Comparison of ENCODE assay signal across 9 cellular contexts in the genomic region with DNA sequence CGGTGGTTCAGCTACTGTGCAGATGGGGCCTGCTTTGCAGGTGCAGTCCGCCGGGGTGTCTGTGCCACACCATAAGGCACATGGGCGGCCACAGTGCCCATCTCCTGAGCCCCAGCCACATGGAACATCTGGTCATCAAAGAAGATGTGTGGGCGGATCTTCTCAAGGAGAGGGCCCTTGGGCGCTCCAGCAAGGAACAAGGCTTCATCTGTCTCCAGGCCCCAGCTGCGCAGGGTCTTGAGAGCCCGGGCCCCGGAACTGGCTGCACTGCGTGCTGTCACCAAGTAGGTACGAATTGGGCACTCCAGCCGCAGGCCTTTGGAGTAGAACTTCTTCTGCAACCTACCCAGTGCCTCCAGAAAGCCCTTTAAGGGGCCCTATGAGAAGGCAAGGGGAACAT. TPM values are rescaled to one million over a fixed set of nuclear protein-coding genes. Genes with fewer than 3 reads are reported as not detected.
"Had no signal": no experiment of that assay in that cellular context is flagged by ENCODE, and none has a peak within 500 bp of the region (broad histone marks: within the 10 kb centered on the region; RNA-seq: fewer than 3 reads in every experiment).

No MANE protein-coding gene starts in this region.

- H3K36me3 Mint-ChIP-seq: IgD-negative memory B cell had no signal

- DNase-seq: KBM-7, KG1 had no signal

- H3K4me2 ChIP-seq: KMS-11 had no signal

- H3K4me3 Mint-ChIP-seq: IgD-negative memory B cell had no signal

- H3K9me3 Mint-ChIP-seq: IgD-negative memory B cell had no signal

- ATAC-seq: HepG2, K562 had no signal

- H3K4me3 ChIP-seq: K562 had no signal

- H3K9ac ChIP-seq: KMS-11 had no signal

- H3K27ac Mint-ChIP-seq: IgD-negative memory B cell had no signal

- H3K27ac ChIP-seq: HL-60, KMS-11 had no signal

RNA-seq across cellular contexts. Expression of a gene that starts 12.8 kb away (rescaled TPM):
- total RNA-seq: HepG2, HT-29, HT1080, K562 had no signal
- polyA plus RNA-seq: HepG2, IgD-negative memory B cell, K562 had no signal

RNA-seq across cellular contexts. Expression of a gene that starts 19.7 kb away (rescaled TPM):
- total RNA-seq: HT1080 had no signal
- polyA plus RNA-seq: IgD-negative memory B cell had no signal

RNA-seq across cellular contexts. Expression of a gene that starts 32.1 kb away (rescaled TPM):
- total RNA-seq: HepG2, HT-29, HT1080 had no signal
- polyA plus RNA-seq: HepG2 had no signal
